ENCODE assay signal across 8 cellular contexts in the genomic region with DNA sequence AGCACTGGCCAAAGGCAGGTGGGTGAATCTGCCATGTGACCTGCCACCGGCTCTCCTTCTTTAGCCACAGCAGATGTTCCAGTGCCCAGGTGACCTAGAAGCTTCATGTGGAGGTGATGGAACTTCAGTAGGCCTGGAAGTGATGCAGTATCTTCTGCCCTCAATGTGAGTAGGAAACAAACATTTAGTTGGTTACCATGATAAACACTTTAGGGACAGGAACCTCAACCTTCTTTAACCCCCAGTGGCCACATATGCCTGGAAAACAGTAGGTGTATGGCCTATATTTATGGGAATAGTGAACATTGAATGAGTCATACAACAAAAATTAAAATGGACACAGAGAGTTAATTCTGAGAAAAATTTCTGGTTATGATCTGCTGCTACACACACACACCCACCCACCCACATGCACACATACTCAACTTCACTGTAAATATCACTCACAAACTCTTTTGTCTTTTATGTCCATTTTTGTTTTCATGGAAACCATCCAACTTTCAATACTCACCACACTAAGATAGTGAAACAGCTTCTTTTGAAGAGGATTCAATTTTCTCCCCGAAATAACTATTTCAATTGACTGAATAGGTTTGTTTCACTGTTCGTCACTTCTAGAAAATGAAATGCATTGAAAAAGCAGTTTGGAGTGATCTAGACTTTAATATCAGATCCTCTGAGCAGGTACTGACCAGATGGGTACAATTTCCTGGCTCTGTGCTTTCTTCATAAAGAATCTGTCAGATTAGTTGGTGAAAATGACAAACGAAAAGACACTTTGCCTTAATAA.
DNase-seq lines count a peak whose midpoint lies in the region; ATAC-seq and TF ChIP-seq lines count a peak whose summit lies in the region.

No MANE protein-coding gene starts in this region.

- CTCF ChIA-PET in activated CD8-positive, alpha-beta memory T cell treated with anti-CD3 and anti-CD28 coated beads, Interleukin-2, amount 10 ng/mL, durations not matched to agents 7 days and 5 days (lab: Charles Lee) = no interaction called here
- CTCF ChIA-PET in RWPE1 (lab: Yijun Ruan, JAX) = no interaction called here

- 45% methylated on average over 4 of the region's 4 CpGs for WGBS in esophagus muscularis mucosa

- H3K27me3 Mint-ChIP-seq in activated CD8-positive, alpha-beta memory T cell treated with anti-CD3 and anti-CD28 coated beads, Interleukin-2, amount 10 ng/mL, durations not matched to agents 7 days and 5 days = peaks cover 11% of the 10 kb centered on the region

- H3K9me3 Mint-ChIP-seq in activated CD8-positive, alpha-beta memory T cell treated with anti-CD3 and anti-CD28 coated beads, Interleukin-2, amount 10 ng/mL, durations not matched to agents 7 days and 5 days (ENCODE audit: low read depth) = no peaks in the 10 kb centered on the region

- no peak for TF ChIP-seq POLR2A in esophagus muscularis mucosa (IDR thresholded peaks at IDR 0.05; ENCODE audit: low read depth)

- H3K4me3 ChIP-seq in esophagus muscularis mucosa = peak overlapping the region in 1 of 4 donors; percentile 10

- H3K27ac Mint-ChIP-seq in activated CD8-positive, alpha-beta memory T cell treated with anti-CD3 and anti-CD28 coated beads, Interleukin-2, amount 10 ng/mL, durations not matched to agents 7 days and 5 days = no peak overlapping the region

- peaks cover 0 to 4% (median 0%) of the 10 kb centered on the region in 4 donors for H3K36me3 ChIP-seq in esophagus muscularis mucosa

- peak; percentile 58 for ATAC-seq in GM19455 (IDR thresholded peaks at IDR 0.05; ENCODE audit: unreplicated experiment)
- ATAC-seq in HG03378 (IDR thresholded peaks at IDR 0.05; ENCODE audit: unreplicated experiment) = peak; percentile 36
- no peak for ATAC-seq in activated CD8-positive, alpha-beta memory T cell treated with anti-CD3 and anti-CD28 coated beads, Interleukin-2, amount 10 ng/mL, durations not matched to agents 7 days and 5 days

- no peaks in the 10 kb centered on the region for H3K27me3 ChIP-seq in esophagus muscularis mucosa

- intact Hi-C loops in esophagus muscularis mucosa (cut with DNase I) = no loop called here

- H3K36me3 Mint-ChIP-seq in activated CD8-positive, alpha-beta memory T cell treated with anti-CD3 and anti-CD28 coated beads, Interleukin-2, amount 10 ng/mL, durations not matched to agents 7 days and 5 days = no peaks in the 10 kb centered on the region

- no peak for TF ChIP-seq EP300 in esophagus muscularis mucosa (IDR thresholded peaks at IDR 0.05)

- H3K4me1 ChIP-seq in esophagus muscularis mucosa = peaks cover 81 to 100% (median 96%) of the 10 kb centered on the region in 4 donors

- H3K4me3 Mint-ChIP-seq in activated CD8-positive, alpha-beta memory T cell treated with anti-CD3 and anti-CD28 coated beads, Interleukin-2, amount 10 ng/mL, durations not matched to agents 7 days and 5 days = no peak overlapping the region

- H3K27ac ChIP-seq in esophagus muscularis mucosa (replicated peaks in 1 of 4) (peak overlapping the region; percentile 42 to 59 (median 57)), RWPE1 (no peak overlapping the region)

- peaks cover 12% of the 10 kb centered on the region for H3K4me1 Mint-ChIP-seq in activated CD8-positive, alpha-beta memory T cell treated with anti-CD3 and anti-CD28 coated beads, Interleukin-2, amount 10 ng/mL, durations not matched to agents 7 days and 5 days

- TF ChIP-seq CTCF in esophagus muscularis mucosa (IDR thresholded peaks at IDR 0.05) (no peak), RWPE1 (conservative IDR thresholded peaks at IDR 0.05; ENCODE audit: low read depth) (no peak)

- DNase-seq in EH (ENCODE audit: low read depth) = peak; percentile 53
- no peak for DNase-seq in esophagus muscularis mucosa (ENCODE audit: extremely low spot score)
- DNase-seq in activated gamma-delta T cell treated with Interleukin-2 at 50 U/mL for 16 hours = no peak
- DNase-seq in activated CD8-positive, alpha-beta memory T cell treated with anti-CD3 and anti-CD28 coated beads, Interleukin-2, amount 10 ng/mL, durations not matched to agents 7 days and 5 days = no peak
- no peak for DNase-seq in DMS153 treated with DMSO at 0.1 percent for 48 hours (lab: John Stamatoyannopoulos, UW; ENCODE audit: unreplicated experiment)
- no peak for DNase-seq in RWPE1 (ENCODE audit: low spot score)

- no peaks in the 10 kb centered on the region for H3K9me3 ChIP-seq in esophagus muscularis mucosa

- POLR2A ChIA-PET in RWPE1 (lab: Yijun Ruan, JAX; ENCODE audit: low non-redundant PET) = no interaction called here
